8 cellular contexts compared by ENCODE assay signal in the genomic region with DNA sequence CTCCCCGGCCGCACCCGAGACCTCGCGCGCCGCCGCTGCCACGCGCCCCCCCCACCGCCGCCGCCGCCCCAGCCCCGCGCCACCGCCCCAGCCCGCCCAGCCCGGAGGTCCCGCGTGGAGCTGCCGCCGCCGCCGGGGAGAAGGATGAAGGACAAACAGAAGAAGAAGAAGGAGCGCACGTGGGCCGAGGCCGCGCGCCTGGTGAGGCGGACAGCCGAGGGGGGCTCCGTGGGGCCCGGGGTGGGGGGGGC. TPM values are rescaled to one million over a fixed set of nuclear protein-coding genes. Genes with fewer than 3 reads are reported as not detected.
DNase-seq lines count a peak whose midpoint lies in the region; ATAC-seq and TF ChIP-seq lines count a peak whose summit lies in the region.

No MANE protein-coding gene starts in this region.

- no peaks in the 10 kb centered on the region for H3K36me3 ChIP-seq in GM06990 (ENCODE audit: control insufficient read depth, insufficient read depth, low read length)
- no peaks in the 10 kb centered on the region for H3K36me3 ChIP-seq in gastrocnemius medialis

- TF ChIP-seq CTCF in GM06990 (IDR thresholded peaks at IDR 0.05; ENCODE audit: insufficient read depth, low read length, poor library complexity, severe bottlenecking), result no peak
- no peak for TF ChIP-seq CTCF in RWPE1 (conservative IDR thresholded peaks at IDR 0.05; ENCODE audit: low read depth)
- no peak for TF ChIP-seq CTCF in fibroblast of pulmonary artery (IDR thresholded peaks at IDR 0.05; ENCODE audit: low read length, missing control alignments)
- no peak for TF ChIP-seq CTCF in gastrocnemius medialis (IDR thresholded peaks at IDR 0.05 in 4 of 5, conservative IDR thresholded peaks at IDR 0.05 in 1 of 5)

- intact Hi-C loops in gastrocnemius medialis (cut with DNase I; ENCODE audit: low total_unique reads), result loop anchor here (1.0 to 10.0 kb wide), 6 partner anchors 82 to 1636 kb away; a partner anchor contains a TSS

- DNase-seq in GM06990 (ENCODE audit: extremely low read depth, insufficient read length), result no peak
- DNase-seq in RWPE1 (ENCODE audit: low spot score), result no peak
- DNase-seq in fibroblast of pulmonary artery (ENCODE audit: low read depth), result no peak
- no peak for DNase-seq in gastrocnemius medialis
- DNase-seq in NCI-H187 (lab: John Stamatoyannopoulos, UW), result no peak
- DNase-seq in AG08395 (ENCODE audit: low spot score), result no peak
- DNase-seq in NK-92 (lab: John Stamatoyannopoulos, UW; ENCODE audit: unreplicated experiment), result no peak

- H3K27me3 ChIP-seq in GM06990 (replicated peaks; ENCODE audit: control insufficient read depth, insufficient read depth, low read length) (no peaks in the 10 kb centered on the region), gastrocnemius medialis (no peaks in the 10 kb centered on the region)

- CTCF ChIA-PET in RWPE1 (lab: Yijun Ruan, JAX), result no interaction called here

- POLR2A ChIA-PET in RWPE1 (lab: Yijun Ruan, JAX; ENCODE audit: low non-redundant PET), result interaction anchor here (0.7 kb wide), 1 partner anchor 35 kb away, joined by 4 read pairs; no protein-coding TSS in a partner anchor

- H3K4me1 ChIP-seq in gastrocnemius medialis, result peaks cover 35 to 42% of the 10 kb centered on the region in 2 donors

- in situ Hi-C loops in gastrocnemius medialis (cut with MboI; ENCODE audit: low sequenced_read_pairs in 4 of 4), result no loop called here

- peak overlapping the region; percentile 95 for H3K27ac ChIP-seq in RWPE1
- peak overlapping the region; percentile 90 to 99 (median 98) for H3K27ac ChIP-seq in gastrocnemius medialis

- ATAC-seq in gastrocnemius medialis, result no peak
- ATAC-seq in HG02852 (IDR thresholded peaks at IDR 0.05; ENCODE audit: unreplicated experiment), result no peak

- peak overlapping the region; percentile 84 for H3K4me3 ChIP-seq in GM06990 (replicated peaks; ENCODE audit: low read depth, low read length)
- H3K4me3 ChIP-seq in fibroblast of pulmonary artery (replicated peaks; ENCODE audit: low read depth, low read length), result peak overlapping the region; percentile 96
- H3K4me3 ChIP-seq in gastrocnemius medialis, result peak overlapping the region; percentile 75 to 98 (median 90)

- no peaks in the 10 kb centered on the region for H3K9me3 ChIP-seq in gastrocnemius medialis

- TF ChIP-seq POLR2A in gastrocnemius medialis (IDR thresholded peaks at IDR 0.05), result no peak

RNA-seq across cellular contexts. Expression of a gene that starts 0.4 kb away (rescaled TPM):
- total RNA-seq in gastrocnemius medialis, result 10 to 100 TPM; 21.8 to 36.6 (median 28.4) TPM
